ENCODE assay signal across 9 cellular contexts in genomic region chr3:3110299-3110630, GRCh38. TPM values are rescaled to one million over a fixed set of nuclear protein-coding genes. Genes with fewer than 3 reads are reported as not detected.
DNase-seq lines count a peak whose midpoint lies in the region; ATAC-seq and TF ChIP-seq lines count a peak whose summit lies in the region.
"Had no signal": no experiment of that assay in that cellular context is flagged by ENCODE, and none has a peak within 500 bp of the region (broad histone marks: within the 10 kb centered on the region; RNA-seq: fewer than 3 reads in every experiment).

Gene IL5RA (minus strand): TSS chr3:3110374. CDS start chr3:3104984, 5,390 bp downstream.

- no peaks in the 10 kb centered on the region for H3K27me3 ChIP-seq in neutrophil

- no peak for TF ChIP-seq CTCF in neutrophil (IDR thresholded peaks at IDR 0.05)

- H3K4me3 Mint-ChIP-seq in activated T-helper 17 cell treated with anti-CD3 and anti-CD28 coated beads, Interleukin-2, amount 50 U/mL, for 72 hours: peak within 1 kb of the TSS; percentile 64
- H3K4me3 Mint-ChIP-seq in T-helper 2 cell treated with Interferon-gamma antibody and Interleukin-4, amounts not matched to agents 5 μg/mL and 100 μg/mL, for 36 hours: no peak within 1 kb of the TSS

- no peaks in the 10 kb centered on the region for H3K36me3 ChIP-seq in neutrophil

- H3K27me3 Mint-ChIP-seq in activated T-helper 17 cell treated with anti-CD3 and anti-CD28 coated beads, Interleukin-2, amount 50 U/mL, for 72 hours: peaks cover 4% of the 10 kb centered on the region
- H3K27me3 Mint-ChIP-seq in T-helper 2 cell treated with Interferon-gamma antibody and Interleukin-4, amounts not matched to agents 5 μg/mL and 100 μg/mL, for 36 hours (ENCODE audit: low read depth): peaks cover 10% of the 10 kb centered on the region

- peak within 1 kb of the TSS; percentile 10 for H3K27ac ChIP-seq in neutrophil

- no peaks in the 10 kb centered on the region for H3K9me3 Mint-ChIP-seq in activated T-helper 17 cell treated with anti-CD3 and anti-CD28 coated beads, Interleukin-2, amount 50 U/mL, for 72 hours
- H3K9me3 Mint-ChIP-seq in T-helper 2 cell treated with Interferon-gamma antibody and Interleukin-4, amounts not matched to agents 5 μg/mL and 100 μg/mL, for 36 hours: no peaks in the 10 kb centered on the region

- H3K9me3 ChIP-seq in neutrophil: no peaks in the 10 kb centered on the region

- no peaks in the 10 kb centered on the region for H3K36me3 Mint-ChIP-seq in activated T-helper 17 cell treated with anti-CD3 and anti-CD28 coated beads, Interleukin-2, amount 50 U/mL, for 72 hours (ENCODE audit: low read depth)
- H3K36me3 Mint-ChIP-seq in T-helper 2 cell treated with Interferon-gamma antibody and Interleukin-4, amounts not matched to agents 5 μg/mL and 100 μg/mL, for 36 hours (ENCODE audit: low read depth): no peaks in the 10 kb centered on the region

- peak within 1 kb of the TSS; percentile 66 for H3K27ac Mint-ChIP-seq in activated T-helper 17 cell treated with anti-CD3 and anti-CD28 coated beads, Interleukin-2, amount 50 U/mL, for 72 hours
- H3K27ac Mint-ChIP-seq in T-helper 2 cell treated with Interferon-gamma antibody and Interleukin-4, amounts not matched to agents 5 μg/mL and 100 μg/mL, for 36 hours: no peak within 1 kb of the TSS

- peaks cover 18% of the 10 kb centered on the region for H3K4me1 Mint-ChIP-seq in activated T-helper 17 cell treated with anti-CD3 and anti-CD28 coated beads, Interleukin-2, amount 50 U/mL, for 72 hours
- H3K4me1 Mint-ChIP-seq in T-helper 2 cell treated with Interferon-gamma antibody and Interleukin-4, amounts not matched to agents 5 μg/mL and 100 μg/mL, for 36 hours (ENCODE audit: low read depth): peaks cover 5% of the 10 kb centered on the region

- H3K4me1 ChIP-seq in neutrophil (ENCODE audit: control insufficient read depth in 1 of 2, insufficient read depth in 1 of 2, low read depth in 1 of 2, low read length in 1 of 2): no peaks in the 10 kb centered on the region

- ATAC-seq in HG03432 (IDR thresholded peaks at IDR 0.05; ENCODE audit: unreplicated experiment) (peak; percentile 71), HG03457 (IDR thresholded peaks at IDR 0.05; ENCODE audit: unreplicated experiment) (no peak)
- peak; percentile 75 for ATAC-seq in activated T-helper 17 cell treated with anti-CD3 and anti-CD28 coated beads, Interleukin-2, amount 50 U/mL, for 72 hours (replicated peaks)
- ATAC-seq: Panc1 had no signal

- H3K4me3 ChIP-seq in neutrophil (ENCODE audit: low read depth in 1 of 2, low read length in 1 of 2): no peak within 1 kb of the TSS

- DNase-seq in NCI-H1436 (lab: John Stamatoyannopoulos, UW) (peak; percentile 50), NCI-H1436 treated with DMSO at 0.1 percent for 48 hours (lab: John Stamatoyannopoulos, UW) (no peak)
- DNase-seq in T-helper 2 cell treated with Interferon-gamma antibody and Interleukin-4, amounts not matched to agents 5 μg/mL and 100 μg/mL, for 36 hours (ENCODE audit: low spot score): no peak
- DNase-seq in activated CD4-positive, alpha-beta T cell treated with anti-CD3 and anti-CD28 coated beads for 1 hour: no peak

RNA-seq across cellular contexts. Expression of gene IL5RA, which starts in this region (rescaled TPM):
- under 1 TPM in 1 of 2 donors, not detected in 1; 0.79 TPM for total RNA-seq in activated T-helper 17 cell treated with anti-CD3 and anti-CD28 coated beads, Interleukin-2, amount 50 U/mL, for 72 hours

Comparison
In these comparisons a context has a peak if more than half of its experiments do, and no peak if none do; other contexts are left out.
1. Peak in ATAC-seq in activated T-helper 17 cell treated with anti-CD3 and anti-CD28 coated beads, Interleukin-2, amount 50 U/mL, for 72 hours; RNA of the gene not detected or under 1 TPM.